In genomic region chr10:4815646-4816144, GRCh38 we compare ENCODE assay signal across 9 cellular contexts. TPM values are rescaled to one million over a fixed set of nuclear protein-coding genes. Genes with fewer than 3 reads are reported as not detected.
DNase-seq lines count a peak whose midpoint lies in the region; ATAC-seq and TF ChIP-seq lines count a peak whose summit lies in the region.
"Not testable (repeated sequence)": the region's sequence is repeated elsewhere in the genome, so short reads cannot be mapped to it uniquely, and the experiment has no call there.
"Had no signal": no experiment of that assay in that cellular context is flagged by ENCODE, and none has a peak within 500 bp of the region (broad histone marks: within the 10 kb centered on the region; RNA-seq: fewer than 3 reads in every experiment).

No MANE protein-coding gene starts in this region.

- H2AFZ ChIP-seq in PC-9, result not testable (repeated sequence)

- DNase-seq in EH (ENCODE audit: low read depth) (peak; percentile 33), LoVo (ENCODE audit: low spot score) (peak; percentile 18)
- DNase-seq in PC-9; adrenal gland; dorsolateral prefrontal cortex; glutamatergic neuron; natural killer cell; tibial nerve (ENCODE audit: low spot score in 2 of 2): not testable (repeated sequence)

- not testable (repeated sequence) for H3K4me2 ChIP-seq in PC-9

- H3F3A ChIP-seq in PC-9 (ENCODE audit: insufficient read depth, low read depth), result not testable (repeated sequence)

- not testable (repeated sequence) for H3K4me3 Mint-ChIP-seq in glutamatergic neuron (ENCODE audit: unreplicated experiment); natural killer cell

- not testable (repeated sequence) for H3K27ac ChIP-seq in PC-9, adrenal gland, dorsolateral prefrontal cortex, tibial nerve

- POLR2A ChIA-PET in PC-9 (lab: Charles Lee; ENCODE audit: unreplicated experiment), result not testable (repeated sequence)

- not testable (repeated sequence) for H3K9me2 ChIP-seq in PC-9 (ENCODE audit: insufficient read depth)

- TF ChIP-seq POLR2A in adrenal gland (IDR thresholded peaks at IDR 0.05); tibial nerve (IDR thresholded peaks at IDR 0.05): not testable (repeated sequence)

- H3K4me1 ChIP-seq in PC-9 (replicated peaks; ENCODE audit: insufficient read depth); adrenal gland (replicated peaks in 1 of 2): not testable (repeated sequence)
- peaks cover 0 to 16% (median 8%) of the 10 kb centered on the region in 4 donors for H3K4me1 ChIP-seq in tibial nerve

- CTCF ChIA-PET in PC-9 (lab: Charles Lee), result interaction anchor here (1.2 kb wide), 1 partner anchor 34 kb away, joined by 5 read pairs; no protein-coding TSS in a partner anchor

- 13 to 29% (median 21%) methylated on average over 2 to 3 of the region's 11 CpGs for WGBS in adrenal gland, 4 donors
- 9 to 10% methylated on average over 3 of the region's 11 CpGs for WGBS in tibial nerve, 2 donors

- H3K27ac Mint-ChIP-seq in glutamatergic neuron (ENCODE audit: unreplicated experiment); natural killer cell: not testable (repeated sequence)

- H3K27me3 ChIP-seq in PC-9 (ENCODE audit: insufficient read depth, low read depth); adrenal gland; tibial nerve: not testable (repeated sequence)
- H3K27me3 ChIP-seq in dorsolateral prefrontal cortex, result peaks cover 0 to 24% (median 0%) of the 10 kb centered on the region in 45 donors

- H3K9me3 ChIP-seq in PC-9 (ENCODE audit: insufficient read depth, low read depth); adrenal gland (replicated peaks in 1 of 3); tibial nerve: not testable (repeated sequence)

- not testable (repeated sequence) for H3K9me3 Mint-ChIP-seq in glutamatergic neuron (ENCODE audit: unreplicated experiment); natural killer cell

- TF ChIP-seq EP300 in tibial nerve (IDR thresholded peaks at IDR 0.05), result not testable (repeated sequence)

- H4K20me1 ChIP-seq in PC-9 (ENCODE audit: insufficient read depth), result not testable (repeated sequence)

- not testable (repeated sequence) for H3K36me3 ChIP-seq in PC-9 (ENCODE audit: low read depth); adrenal gland (replicated peaks in 1 of 2); tibial nerve

- not testable (repeated sequence) for H3K79me2 ChIP-seq in PC-9 (ENCODE audit: low read depth)

- intact Hi-C loops in PC-9 (cut with micrococcal nuclease; ENCODE audit: unreplicated experiment), result loop anchor here (1.0 to 10.0 kb wide), 7 partner anchors 32 to 1587 kb away; partner anchors contain the start of gene RBM17
- intact Hi-C loops in adrenal gland (cut with DNase I); dorsolateral prefrontal cortex (cut with DNase I); natural killer cell (cut with micrococcal nuclease): not testable (repeated sequence)

- not testable (repeated sequence) for H3K4me1 Mint-ChIP-seq in glutamatergic neuron (ENCODE audit: low read depth, unreplicated experiment); natural killer cell

- ATAC-seq in natural killer cell, result not testable (repeated sequence)

- H3K27me3 Mint-ChIP-seq in glutamatergic neuron (ENCODE audit: unreplicated experiment), result not testable (repeated sequence)
- peaks cover 15 to 24% of the 10 kb centered on the region in 2 donors for H3K27me3 Mint-ChIP-seq in natural killer cell (ENCODE audit: low read depth in 2 of 2)

- not testable (repeated sequence) for H3K36me3 Mint-ChIP-seq in glutamatergic neuron (ENCODE audit: unreplicated experiment); natural killer cell

- not testable (repeated sequence) for H3K4me3 ChIP-seq in PC-9, adrenal gland, dorsolateral prefrontal cortex, tibial nerve

- BruUV-seq in PC-9 (replicated peaks; lab: Mats Ljungman, UMichigan), result not testable (repeated sequence)

- TF ChIP-seq CTCF in PC-9 (conservative IDR thresholded peaks at IDR 0.05) (peak; percentile 75), adrenal gland (IDR thresholded peaks at IDR 0.05) (peak in 4 of 6 experiments; percentile 29 to 67 (median 40)), dorsolateral prefrontal cortex (IDR thresholded peaks at IDR 0.05 in 54 of 56, conservative IDR thresholded peaks at IDR 0.05 in 2 of 56; ENCODE audit: low read depth in 1 of 56, partially characterized antibody in 56 of 56) (peak in 55 of 56 donors; percentile 16 to 85 (median 63)), glutamatergic neuron (IDR thresholded peaks at IDR 0.05; ENCODE audit: partially characterized antibody, unreplicated experiment) (peak; percentile 88), natural killer cell (IDR thresholded peaks at IDR 0.05) (peak; percentile 80), tibial nerve (IDR thresholded peaks at IDR 0.05) (peak in 3 of 5 experiments; percentile 11 to 47 (median 35))

RNA-seq across cellular contexts. Expression of gene AKR1E2, which starts 10.3 kb away (rescaled TPM):
- total RNA-seq in PC-9 (2021), result 1.9 and 2.0 TPM in 2 replicates
- 10 to 100 TPM in 1 of 8 donors, 1 to 10 TPM in 6, under 1 TPM in 1; 0.97 to 13.5 (median 4.0) TPM for total RNA-seq in adrenal gland
- polyA plus RNA-seq in adrenal gland, result 1 to 10 TPM in 2 of 3 donors, under 1 TPM in 1; 0.95 to 3.0 (median 1.2) TPM
- total RNA-seq in dorsolateral prefrontal cortex, result 10 to 100 TPM in 116 of 120 experiments, 1 to 10 TPM in 4; 8.8 to 35.6 (median 19.3) TPM
- 8.7 TPM for total RNA-seq in glutamatergic neuron (ENCODE audit: unreplicated experiment)
- total RNA-seq in natural killer cell, result 1 to 10 TPM in 2 of 3 donors, under 1 TPM in 1; 0.56 to 4.0 (median 3.7) TPM
- total RNA-seq in tibial nerve, result 10 to 100 TPM; 12.7 to 24.3 (median 21.3) TPM
- polyA plus RNA-seq: CD8-positive, alpha-beta memory T cell had no signal

Comparison
In these comparisons a context has a peak if more than half of its experiments do, and no peak if none do; other contexts are left out.
1. CTCF ChIP-seq: peak in every context shown above with its lines; median percentile 88 in glutamatergic neuron; 80 in natural killer cell; 75 in PC-9; 63 in dorsolateral prefrontal cortex; 40 in adrenal gland; 35 in tibial nerve.